Comparison of ENCODE assay signal across 13 cellular contexts in the genomic region with DNA sequence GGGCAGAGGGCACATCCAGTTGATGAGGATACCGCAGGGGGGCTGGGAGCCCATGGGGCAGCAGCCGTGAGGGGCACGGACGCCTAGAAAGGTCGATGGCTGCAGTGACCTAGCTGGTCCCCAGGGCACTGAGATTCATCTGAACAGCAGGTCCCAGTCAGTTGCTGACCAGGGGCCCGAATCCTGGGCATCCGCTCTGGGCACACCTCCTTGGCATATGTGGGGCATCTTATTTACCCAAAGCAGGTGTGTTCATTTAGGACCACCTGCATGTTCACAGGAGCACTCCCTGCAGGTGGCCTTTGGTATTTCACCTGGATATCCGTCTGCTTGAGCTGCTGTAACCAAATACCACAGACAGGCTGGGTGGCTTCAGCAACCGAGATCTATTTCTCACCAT.
A peak's percentile ranks its signal among the peaks of the same experiment; 100 is the strongest.
DNase-seq lines count a peak whose midpoint lies in the region; ATAC-seq, FAIRE-seq and TF ChIP-seq lines count a peak whose summit lies in the region.
"Had no signal": no experiment of that assay in that cellular context is flagged by ENCODE, and none has a peak within 500 bp of the region (broad histone marks: within the 10 kb centered on the region; RNA-seq: fewer than 3 reads in every experiment).

No MANE protein-coding gene starts in this region.

- H3K9me3 ChIP-seq in keratinocyte (ENCODE audit: control insufficient read depth, low read depth, low read length), result peaks cover 5% of the 10 kb centered on the region

- TF ChIP-seq CTCF in GM12865 (IDR thresholded peaks at IDR 0.05; ENCODE audit: insufficient read depth, low read depth, low read length, missing control alignments) (peak; percentile 26), keratinocyte (optimal IDR thresholded peaks at IDR 0.05 in 1 of 3, IDR thresholded peaks at IDR 0.05 in 1 of 3, conservative IDR thresholded peaks at IDR 0.05 in 1 of 3; ENCODE audit: extremely low read depth in 1 of 3, insufficient read depth in 2 of 3, low read length in 3 of 3) (peak; percentile 20 to 33 (median 32))

- no peak overlapping the region for H3K4me3 ChIP-seq in GM12865 (ENCODE audit: low read depth, low read length)
- no peak overlapping the region for H3K4me3 ChIP-seq in keratinocyte (ENCODE audit: control insufficient read depth in 2 of 3, extremely low read depth in 1 of 3, insufficient read depth in 2 of 3, low read depth in 1 of 3, low read length in 3 of 3)
- H3K4me3 ChIP-seq: smooth muscle cell, vagina had no signal

- no peak overlapping the region for H3K27ac ChIP-seq in keratinocyte (ENCODE audit: control insufficient read depth, insufficient read depth, low read length)
- H3K27ac ChIP-seq: vagina had no signal

- no peaks in the 10 kb centered on the region for H3K36me3 ChIP-seq in keratinocyte (ENCODE audit: control insufficient read depth in 2 of 2, extremely low read depth in 1 of 2, insufficient read depth in 2 of 2, low read length in 2 of 2)
- H3K36me3 ChIP-seq: vagina had no signal

- dilution Hi-C loops in keratinocyte (cut with MboI; ENCODE audit: extremely low pct_ligation_motif_present, low sequenced_read_pairs), result no loop called here

- no peak for FAIRE-seq in keratinocyte (lab: Jason Lieb, UNC)
- FAIRE-seq in H54 (lab: Jason Lieb, UNC), result no peak

- H3K4me1 ChIP-seq in keratinocyte (ENCODE audit: control insufficient read depth, extremely low read depth, insufficient read depth, low read length), result peaks cover 4% of the 10 kb centered on the region
- H3K4me1 ChIP-seq: vagina had no signal

- no peaks in the 10 kb centered on the region for H3K9me1 ChIP-seq in keratinocyte (ENCODE audit: control insufficient read depth, extremely low read depth, insufficient read depth, low read length)

- no peak overlapping the region for H2AFZ ChIP-seq in keratinocyte (ENCODE audit: control insufficient read depth, low read length)

- no peak overlapping the region for H3K4me2 ChIP-seq in keratinocyte (ENCODE audit: control insufficient read depth, extremely low read depth, insufficient read depth, low read depth, low read length)
- H3K4me2 ChIP-seq: smooth muscle cell had no signal

- DNase-seq in COLO668 (lab: John Stamatoyannopoulos, UW; ENCODE audit: unreplicated experiment) (peak; percentile 35), GM12865 (ENCODE audit: low read depth) (peak; percentile 10), SHP77 (lab: John Stamatoyannopoulos, UW) (peak; percentile 26 to 36), keratinocyte (ENCODE audit: low read depth, low spot score) (no peak), globus pallidus (ENCODE audit: low spot score) (no peak), H54 (ENCODE audit: insufficient read length, low spot score) (no peak)
- DNase-seq: activated CD4-positive, alpha-beta T cell treated with anti-CD3 and anti-CD28 coated beads, Interleukin-2, amount 50 U/mL, for 1 hour; effector CD8-positive, alpha-beta T cell; hypothalamus; NCI-H510A treated with DMSO at 0.1 percent for 48 hours had no signal

- no peaks in the 10 kb centered on the region for H3K27me3 ChIP-seq in keratinocyte (ENCODE audit: control insufficient read depth, extremely low read depth, insufficient read depth, low read length)
- H3K27me3 ChIP-seq: vagina had no signal

- no peak for ATAC-seq in GM21447 (IDR thresholded peaks at IDR 0.05; ENCODE audit: unreplicated experiment)

- no peaks in the 10 kb centered on the region for H4K20me1 ChIP-seq in keratinocyte (ENCODE audit: control insufficient read depth, extremely low read depth, insufficient read depth, low read length)

- H3K79me2 ChIP-seq in keratinocyte (ENCODE audit: control insufficient read depth, insufficient read depth, low read length), result no peaks in the 10 kb centered on the region

- TF ChIP-seq POLR2A in H54 (IDR thresholded peaks at IDR 0.05; ENCODE audit: low read depth, low read length), result no peak

- H3K9ac ChIP-seq in keratinocyte (ENCODE audit: control insufficient read depth, extremely low read depth, insufficient read depth, low read length), result no peak overlapping the region

Comparison
In these comparisons a context has a peak if more than half of its experiments do, and no peak if none do; other contexts are left out.
1. DNase-seq: peak in COLO668 (single experiment), GM12865 (single experiment) and SHP77 (2 of 2); none in keratinocyte (single experiment), globus pallidus (single experiment) and H54 (single experiment).